In the genomic region with DNA sequence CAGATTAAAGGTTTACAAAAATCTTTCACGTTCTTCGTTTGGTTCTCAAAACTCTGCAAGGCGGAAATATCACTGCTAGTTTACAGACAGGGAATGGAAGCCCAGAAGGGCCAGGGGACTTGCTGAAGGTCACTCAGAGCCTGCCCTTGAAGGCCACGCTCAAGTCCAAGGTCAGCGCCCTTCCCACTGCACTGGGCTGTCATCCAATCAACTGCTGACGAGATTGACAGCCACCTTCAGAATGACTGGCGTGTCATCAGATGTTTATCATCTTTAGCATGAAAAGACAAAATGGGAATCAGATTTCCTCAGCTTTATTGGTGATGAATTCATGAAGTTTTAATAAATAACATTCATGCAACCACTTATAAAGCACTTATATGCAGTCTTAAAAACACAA, we compare ENCODE assay signal across 22 cellular contexts.
"Had no signal": no experiment of that assay in that cellular context is flagged by ENCODE, and none has a peak within 500 bp of the region (broad histone marks: within the 10 kb centered on the region; RNA-seq: fewer than 3 reads in every experiment).

No MANE protein-coding gene starts in this region.

- H3K27ac Mint-ChIP-seq: activated CD8-positive, alpha-beta T cell treated with anti-CD3 and anti-CD28 coated beads, Interleukin-2, amount 10 ng/mL, durations not matched to agents 7 days and 5 days; activated naive CD8-positive, alpha-beta T cell treated with anti-CD3 and anti-CD28 coated beads, Interleukin-2, amount 10 ng/mL, durations not matched to agents 7 days and 5 days; activated T-helper 2 cell treated with anti-CD3 and anti-CD28 coated beads, Interferon-gamma antibody, Interleukin-2, Interleukin-4, amounts not matched to agents 10 μg/mL and 5 μg/mL and 100 μg/mL, durations not matched to agents 14 hours and 24 hours and 36 hours; memory B cell; progenitor cell of endocrine pancreas; T-helper 1 cell treated with Interleukin-12 subunit alpha and Interleukin-12 subunit beta and Interleukin-4 antibody, amounts not matched to agents 30 μg/mL and 1 μg/mL, for 36 hours had no signal

- H3K27me3 Mint-ChIP-seq: activated naive CD8-positive, alpha-beta T cell treated with anti-CD3 and anti-CD28 coated beads, Interleukin-2, amount 10 ng/mL, durations not matched to agents 7 days and 5 days; memory B cell; progenitor cell of endocrine pancreas had no signal

- H3K27me3 ChIP-seq: gastroesophageal sphincter, upper lobe of left lung had no signal

- H3K27ac ChIP-seq: coronary artery, epithelial cell of prostate, gastroesophageal sphincter, thoracic aorta, upper lobe of left lung had no signal

- ATAC-seq: activated CD8-positive, alpha-beta T cell treated with anti-CD3 and anti-CD28 coated beads, Interleukin-2, amount 10 ng/mL, durations not matched to agents 7 days and 5 days; gastroesophageal sphincter had no signal

- H3K4me1 ChIP-seq: gastroesophageal sphincter, upper lobe of left lung had no signal

- H3K9me3 Mint-ChIP-seq: activated naive CD8-positive, alpha-beta T cell treated with anti-CD3 and anti-CD28 coated beads, Interleukin-2, amount 10 ng/mL, durations not matched to agents 7 days and 5 days; activated T-helper 2 cell treated with anti-CD3 and anti-CD28 coated beads, Interferon-gamma antibody, Interleukin-2, Interleukin-4, amounts not matched to agents 10 μg/mL and 5 μg/mL and 100 μg/mL, durations not matched to agents 14 hours and 24 hours and 36 hours; memory B cell; neural crest cell; T-helper 1 cell treated with Interleukin-12 subunit alpha and Interleukin-12 subunit beta and Interleukin-4 antibody, amounts not matched to agents 30 μg/mL and 1 μg/mL, for 36 hours had no signal

- H3K4me3 ChIP-seq: coronary artery, gastroesophageal sphincter, thoracic aorta, upper lobe of left lung had no signal

- DNase-seq: activated CD4-positive, alpha-beta T cell treated with anti-CD3 and anti-CD28 coated beads for 48 hours; activated CD4-positive, CD25-positive, alpha-beta regulatory T cell; activated CD8-positive, alpha-beta T cell treated with anti-CD3 and anti-CD28 coated beads, Interleukin-2, amount 10 ng/mL, durations not matched to agents 7 days and 5 days; activated naive CD4-positive, alpha-beta T cell; activated naive CD8-positive, alpha-beta T cell treated with anti-CD3 and anti-CD28 coated beads, Interleukin-2, amount 10 ng/mL, durations not matched to agents 7 days and 5 days; activated T-cell treated with anti-CD3 and anti-CD28 coated beads, Interleukin-2, amount 50 U/mL, for 1 hour; amniotic stem cell; cerebellar nuclear complex; retina; stimulated activated CD4-positive, alpha-beta T cell treated with anti-CD3 and anti-CD28 coated beads, Interleukin-2, amount 100 ng/mL, for 48 hours; stimulated activated CD8-positive, alpha-beta memory T cell treated with anti-CD3 and anti-CD28 coated beads, Interleukin-4, amount 100 ng/mL, for 48 hours; stimulated activated naive CD4-positive, alpha-beta T cell treated with Interleukin-2 at 50 U/mL for 16 hours; upper lobe of left lung had no signal

- H3K4me3 Mint-ChIP-seq: activated CD8-positive, alpha-beta T cell treated with anti-CD3 and anti-CD28 coated beads, Interleukin-2, amount 10 ng/mL, durations not matched to agents 7 days and 5 days; activated naive CD8-positive, alpha-beta T cell treated with anti-CD3 and anti-CD28 coated beads, Interleukin-2, amount 10 ng/mL, durations not matched to agents 7 days and 5 days; memory B cell; neural crest cell; T-helper 1 cell treated with Interleukin-12 subunit alpha and Interleukin-12 subunit beta and Interleukin-4 antibody, amounts not matched to agents 30 μg/mL and 1 μg/mL, for 36 hours had no signal

- H3K9me3 ChIP-seq: gastroesophageal sphincter, thoracic aorta, upper lobe of left lung had no signal
